ENCODE assay signal across 12 cellular contexts in the genomic region with DNA sequence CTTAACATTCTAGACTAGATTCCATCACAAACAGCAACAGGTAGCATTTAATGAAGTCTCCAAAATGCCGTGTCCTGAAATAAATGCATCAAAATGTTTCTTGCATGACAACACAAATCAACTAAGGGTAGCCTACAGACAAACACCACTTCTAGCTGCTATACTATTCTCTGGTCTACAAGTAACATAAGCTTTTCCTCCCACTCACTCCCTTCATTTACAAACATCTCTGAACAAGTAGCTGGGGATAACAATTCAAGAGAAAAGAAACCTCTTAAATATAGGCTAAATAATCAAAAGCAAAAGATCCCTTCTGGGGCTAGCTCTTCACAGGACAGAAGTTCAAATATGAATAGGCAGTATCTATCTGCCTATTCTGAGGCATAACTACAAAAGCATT.
"Had no signal": no experiment of that assay in that cellular context is flagged by ENCODE, and none has a peak within 500 bp of the region (broad histone marks: within the 10 kb centered on the region; RNA-seq: fewer than 3 reads in every experiment).

No MANE protein-coding gene starts in this region.

- H3K27ac Mint-ChIP-seq: activated CD4-positive, alpha-beta memory T cell treated with anti-CD3 and anti-CD28 coated beads, Interleukin-2, amount 10 ng/mL, durations not matched to agents 7 days and 5 days; activated CD4-positive, alpha-beta T cell treated with anti-CD3 and anti-CD28 coated beads for 36 hours; activated naive CD8-positive, alpha-beta T cell treated with anti-CD3 and anti-CD28 coated beads, Interleukin-2, amount 50 U/mL, for 24 hours; T-helper 2 cell treated with Interferon-gamma antibody and Interleukin-4, amounts not matched to agents 5 μg/mL and 100 μg/mL, for 36 hours had no signal

- H3K4me1 ChIP-seq: colonic mucosa had no signal

- H3K9me3 ChIP-seq: ascending aorta, colonic mucosa, gastroesophageal sphincter, thyroid gland had no signal

- ATAC-seq: activated CD4-positive, alpha-beta T cell treated with anti-CD3 and anti-CD28 coated beads for 36 hours; activated naive CD8-positive, alpha-beta T cell treated with anti-CD3 and anti-CD28 coated beads, Interleukin-2, amount 50 U/mL, for 24 hours; gastroesophageal sphincter had no signal

- H3K4me3 Mint-ChIP-seq: activated CD4-positive, alpha-beta memory T cell treated with anti-CD3 and anti-CD28 coated beads, Interleukin-2, amount 10 ng/mL, durations not matched to agents 7 days and 5 days; activated CD4-positive, alpha-beta T cell treated with anti-CD3 and anti-CD28 coated beads for 36 hours had no signal

- H3K27me3 Mint-ChIP-seq: activated CD4-positive, alpha-beta memory T cell treated with anti-CD3 and anti-CD28 coated beads, Interleukin-2, amount 10 ng/mL, durations not matched to agents 7 days and 5 days had no signal

- H3K9me3 Mint-ChIP-seq: activated CD4-positive, alpha-beta memory T cell treated with anti-CD3 and anti-CD28 coated beads, Interleukin-2, amount 10 ng/mL, durations not matched to agents 7 days and 5 days; activated naive CD8-positive, alpha-beta T cell treated with anti-CD3 and anti-CD28 coated beads, Interleukin-2, amount 50 U/mL, for 24 hours; T-helper 2 cell treated with Interferon-gamma antibody and Interleukin-4, amounts not matched to agents 5 μg/mL and 100 μg/mL, for 36 hours had no signal

- H3K27ac ChIP-seq: ascending aorta, colonic mucosa, gastroesophageal sphincter, skin epidermis, thyroid gland had no signal

- DNase-seq: activated CD4-positive, alpha-beta memory T cell treated with anti-CD3 and anti-CD28 coated beads, Interleukin-2, amount 10 ng/mL, durations not matched to agents 7 days and 5 days; activated CD4-positive, alpha-beta T cell treated with anti-CD3 and anti-CD28 coated beads for 36 hours; activated CD8-positive, alpha-beta memory T cell treated with anti-CD3 and anti-CD28 coated beads, Interleukin-2, amount 50 U/mL, for 48 hours; activated naive CD8-positive, alpha-beta T cell treated with anti-CD3 and anti-CD28 coated beads, Interleukin-2, amount 50 U/mL, for 24 hours; colonic mucosa; retina; stimulated activated CD4-positive, alpha-beta T cell treated with anti-CD3 and anti-CD28 coated beads, Interleukin-4, amount 100 ng/mL, for 4 hours had no signal

- H3K4me3 ChIP-seq: ascending aorta, colonic mucosa, gastroesophageal sphincter, skin epidermis, thyroid gland had no signal

- H3K36me3 ChIP-seq: ascending aorta, colonic mucosa, gastroesophageal sphincter, thyroid gland had no signal

- H3K27me3 ChIP-seq: ascending aorta, colonic mucosa, gastroesophageal sphincter, thyroid gland had no signal
